19 cellular contexts compared by ENCODE assay signal in genomic region chr10:78464118-78464855, GRCh38.
DNase-seq lines count a peak whose midpoint lies in the region; ATAC-seq and TF ChIP-seq lines count a peak whose summit lies in the region.
"Had no signal": no experiment of that assay in that cellular context is flagged by ENCODE, and none has a peak within 500 bp of the region (broad histone marks: within the 10 kb centered on the region; RNA-seq: fewer than 3 reads in every experiment).

No MANE protein-coding gene starts in this region.

- H3K36me3 ChIP-seq in endodermal cell (ENCODE audit: control insufficient read depth, insufficient read depth, low read length) (no peaks in the 10 kb centered on the region), aorta (ENCODE audit: control insufficient read depth in 1 of 2, insufficient read depth in 2 of 2, low read length in 1 of 2) (no peaks in the 10 kb centered on the region)
- H3K36me3 ChIP-seq: MG63 had no signal

- H3K27ac Mint-ChIP-seq in endodermal cell (no peak overlapping the region), mesothelial cell of epicardium (peak overlapping the region; percentile 95), progenitor cell of endocrine pancreas (peak overlapping the region; percentile 54)
- H3K27ac Mint-ChIP-seq: B cell had no signal

- H3K9me3 Mint-ChIP-seq in endodermal cell, result peaks cover 12% of the 10 kb centered on the region
- no peaks in the 10 kb centered on the region for H3K9me3 Mint-ChIP-seq in mesothelial cell of epicardium
- no peaks in the 10 kb centered on the region for H3K9me3 Mint-ChIP-seq in progenitor cell of endocrine pancreas (ENCODE audit: low read depth)

- H3K27me3 ChIP-seq in endodermal cell (ENCODE audit: control insufficient read depth, insufficient read depth, low read length, poor library complexity, severe bottlenecking), result no peaks in the 10 kb centered on the region
- H3K27me3 ChIP-seq in aorta (ENCODE audit: control insufficient read depth in 1 of 2, insufficient read depth in 2 of 2, low read length in 1 of 2), result no peaks in the 10 kb centered on the region
- H3K27me3 ChIP-seq: MG63 had no signal

- H3K4me3 Mint-ChIP-seq in endodermal cell, result no peak overlapping the region
- H3K4me3 Mint-ChIP-seq in mesothelial cell of epicardium, result no peak overlapping the region
- H3K4me3 Mint-ChIP-seq in progenitor cell of endocrine pancreas (ENCODE audit: low read depth), result no peak overlapping the region
- H3K4me3 Mint-ChIP-seq: B cell had no signal

- no peak for DNase-seq in endodermal cell
- no peak for DNase-seq in mesothelial cell of epicardium (ENCODE audit: low spot score in 2 of 2, unreplicated experiment in 2 of 2)
- DNase-seq in progenitor cell of endocrine pancreas (ENCODE audit: low spot score, unreplicated experiment), result no peak
- no peak for DNase-seq in aorta
- no peak for DNase-seq in midbrain (lab: John Stamatoyannopoulos, UW)
- no peak for DNase-seq in activated naive CD4-positive, alpha-beta T cell (lab: John Stamatoyannopoulos, UW)
- DNase-seq: DMS79 treated with DMSO at 0.1 percent for 48 hours; GM23248; HCEC 1CT; IMR-90; Karpas-422; MG63; NCI-H1048; NCI-H1436 treated with DMSO at 0.1 percent for 48 hours; NCI-H2081; NK-92 treated with Interleukin-12 subunit alpha and Interleukin-12 subunit beta, amount 100 ng/mL, for 24 hours had no signal

- peaks cover 3% of the 10 kb centered on the region for H3K4me1 ChIP-seq in endodermal cell (ENCODE audit: control insufficient read depth, insufficient read depth, low read length)
- H3K4me1 ChIP-seq in aorta (ENCODE audit: control insufficient read depth in 1 of 2, insufficient read depth in 2 of 2, low read length in 2 of 2), result no peaks in the 10 kb centered on the region

- ATAC-seq in aorta (ENCODE audit: low FRiP score) (peak; percentile 29), HG03280 (IDR thresholded peaks at IDR 0.05; ENCODE audit: unreplicated experiment) (no peak)
- ATAC-seq: Right ventricle myocardium inferior had no signal

- H3K36me3 Mint-ChIP-seq in endodermal cell (ENCODE audit: low read depth) (no peaks in the 10 kb centered on the region), mesothelial cell of epicardium (peaks cover 5% of the 10 kb centered on the region), progenitor cell of endocrine pancreas (ENCODE audit: insufficient read depth) (no peaks in the 10 kb centered on the region)

- H3K9me3 ChIP-seq in endodermal cell (ENCODE audit: control insufficient read depth, low read length) (no peaks in the 10 kb centered on the region), aorta (ENCODE audit: control insufficient read depth, low read length) (no peaks in the 10 kb centered on the region)
- H3K9me3 ChIP-seq: MG63 had no signal

- intact Hi-C loops in aorta (cut with DNase I), result no loop called here

- H3K27me3 Mint-ChIP-seq in endodermal cell (ENCODE audit: insufficient read depth) (peaks cover 1% of the 10 kb centered on the region), mesothelial cell of epicardium (ENCODE audit: low read depth) (no peaks in the 10 kb centered on the region), progenitor cell of endocrine pancreas (peaks cover 12% of the 10 kb centered on the region)

- H3K4me1 Mint-ChIP-seq in endodermal cell (peaks cover 29% of the 10 kb centered on the region), mesothelial cell of epicardium (peaks cover 70% of the 10 kb centered on the region), progenitor cell of endocrine pancreas (ENCODE audit: low read depth) (peaks cover 12% of the 10 kb centered on the region)
- H3K4me1 Mint-ChIP-seq: B cell had no signal

- H3K27ac ChIP-seq in endodermal cell (ENCODE audit: low read depth, low read length), result peak overlapping the region; percentile 87
- no peak overlapping the region for H3K27ac ChIP-seq in aorta (ENCODE audit: low read depth in 1 of 2, low read length in 2 of 2)
- H3K27ac ChIP-seq: GM23248 had no signal

- TF ChIP-seq CTCF in endodermal cell (conservative IDR thresholded peaks at IDR 0.05), result no peak
- no peak for TF ChIP-seq CTCF in mesothelial cell of epicardium (IDR thresholded peaks at IDR 0.05; ENCODE audit: unreplicated experiment)
- no peak for TF ChIP-seq CTCF in progenitor cell of endocrine pancreas (IDR thresholded peaks at IDR 0.05; ENCODE audit: unreplicated experiment)

- H3K4me3 ChIP-seq in endodermal cell (ENCODE audit: low read length) (no peak overlapping the region), aorta (ENCODE audit: low read length in 2 of 2) (no peak overlapping the region)
- H3K4me3 ChIP-seq: GM23248, MG63 had no signal

- no peak overlapping the region for H3K9ac ChIP-seq in endodermal cell (ENCODE audit: extremely low read depth, low read length, poor library complexity, severe bottlenecking)
- H3K9ac ChIP-seq: GM23248 had no signal

- WGBS in endodermal cell (ENCODE audit: insufficient coverage in 1 of 2, insufficient read length in 1 of 2), 2 experiments, result 40 to 54% methylated on average over 1 to 2 of the region's 4 CpGs
- 73 to 81% methylated on average over 4 of the region's 4 CpGs for WGBS in aorta, 2 donors
